Comparison of ENCODE assay signal across 1 cellular context in the genomic region with DNA sequence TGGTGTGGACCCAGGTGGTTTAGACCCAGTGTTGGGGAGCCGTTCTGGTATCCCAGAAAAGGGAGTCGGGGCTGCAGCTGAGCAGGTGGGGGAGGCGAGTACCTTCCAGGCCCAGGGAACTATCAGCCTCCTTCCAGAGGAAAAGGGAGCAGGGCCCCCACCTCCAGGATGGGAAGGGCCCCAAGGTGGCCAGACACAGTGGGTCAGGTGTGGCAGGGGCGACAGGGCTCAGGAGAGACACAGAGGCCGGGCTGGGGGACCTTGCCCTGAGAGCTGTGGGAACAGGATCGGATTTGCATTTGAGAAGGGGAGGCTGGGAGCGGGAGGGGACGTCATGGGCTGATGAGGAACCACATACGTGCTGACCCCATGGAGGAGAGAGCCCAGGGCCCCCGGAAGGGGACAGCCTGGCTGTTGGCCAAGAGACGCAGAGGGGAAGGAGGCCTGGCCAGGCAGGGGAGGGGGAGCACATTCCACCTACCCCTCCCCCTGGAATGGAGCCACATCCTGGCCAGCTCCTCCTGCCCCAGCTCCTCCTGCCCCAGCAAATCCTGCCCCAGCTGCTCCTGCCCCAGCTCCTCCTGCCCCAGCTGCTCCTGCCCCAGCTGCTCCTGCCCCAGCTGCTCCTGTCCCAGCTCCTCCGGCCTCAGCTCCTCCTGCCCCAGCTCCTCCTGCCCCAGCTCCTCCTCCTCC.
A peak's percentile ranks its signal among the peaks of the same experiment; 100 is the strongest.
TF ChIP-seq lines count a peak whose summit lies in the region.

No MANE protein-coding gene starts in this region.

TF ChIP-seq in HepG2, 621 proteins besides CTCF, POLR2A, EP300 and RAD21 (continued from another document):
- TF ChIP-seq, protein P1, sequence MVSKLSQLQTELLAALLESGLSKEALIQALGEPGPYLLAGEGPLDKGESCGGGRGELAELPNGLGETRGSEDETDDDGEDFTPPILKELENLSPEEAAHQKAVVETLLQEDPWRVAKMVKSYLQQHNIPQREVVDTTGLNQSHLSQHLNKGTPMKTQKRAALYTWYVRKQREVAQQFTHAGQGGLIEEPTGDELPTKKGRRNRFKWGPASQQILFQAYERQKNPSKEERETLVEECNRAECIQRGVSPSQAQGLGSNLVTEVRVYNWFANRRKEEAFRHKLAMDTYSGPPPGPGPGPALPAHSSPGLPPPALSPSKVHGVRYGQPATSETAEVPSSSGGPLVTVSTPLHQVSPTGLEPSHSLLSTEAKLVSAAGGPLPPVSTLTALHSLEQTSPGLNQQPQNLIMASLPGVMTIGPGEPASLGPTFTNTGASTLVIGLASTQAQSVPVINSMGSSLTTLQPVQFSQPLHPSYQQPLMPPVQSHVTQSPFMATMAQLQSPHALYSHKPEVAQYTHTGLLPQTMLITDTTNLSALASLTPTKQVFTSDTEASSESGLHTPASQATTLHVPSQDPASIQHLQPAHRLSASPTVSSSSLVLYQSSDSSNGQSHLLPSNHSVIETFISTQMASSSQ (IDR thresholded peaks at IDR 0.05; ENCODE audit: low read depth), result 0 out of 2 replicates have a peak, but pooled peaks have one; percentile 51
- TF ChIP-seq, protein P1 (CRISPR knock-in tag; IDR thresholded peaks at IDR 0.05; ENCODE audit: borderline replicate concordance), result peak; percentile 71; the same call in 1 of the 2 replicates
- TF ChIP-seq SOX13 (IDR thresholded peaks at IDR 0.05) (peak; percentile 36; the same call in 1 of the 2 replicates), SOX13 (CRISPR knock-in tag; conservative IDR thresholded peaks at IDR 0.05 in 1 of 2, IDR thresholded peaks at IDR 0.05 in 1 of 2) (peak in 1 of 2 experiments; percentile 72; a peak in 2 of 4 replicates), AGO1 (IDR thresholded peaks at IDR 0.05; ENCODE audit: low read depth, low read length, poor library complexity, severe bottlenecking) (no peak), RBM39 (IDR thresholded peaks at IDR 0.05; ENCODE audit: low read depth, low read length, poor library complexity, severe bottlenecking) (peak; percentile 51), NFATC3 (CRISPR knock-in tag; IDR thresholded peaks at IDR 0.05) (no peak), SOX6 (IDR thresholded peaks at IDR 0.05) (no peak), SOX6 (CRISPR knock-in tag; IDR thresholded peaks at IDR 0.05) (peak; percentile 77), MTF2 (CRISPR knock-in tag; IDR thresholded peaks at IDR 0.05; ENCODE audit: borderline replicate concordance) (no peak), ZNF766 (CRISPR knock-in tag; IDR thresholded peaks at IDR 0.05; ENCODE audit: borderline replicate concordance) (no peak), ARID2 (CRISPR knock-in tag; IDR thresholded peaks at IDR 0.05; ENCODE audit: borderline replicate concordance) (no peak), ZFP41 (CRISPR knock-in tag; IDR thresholded peaks at IDR 0.05; ENCODE audit: borderline replicate concordance) (no peak), NR1H2 (CRISPR knock-in tag; IDR thresholded peaks at IDR 0.05; ENCODE audit: borderline replicate concordance, low read depth) (no peak), ZSCAN29 (CRISPR knock-in tag; conservative IDR thresholded peaks at IDR 0.05) (no peak), HOXD1 (CRISPR knock-in tag; IDR thresholded peaks at IDR 0.05) (peak; percentile 59; the same call in 1 of the 2 replicates), ZNF629 (CRISPR knock-in tag; conservative IDR thresholded peaks at IDR 0.05) (no peak), ETV6 (CRISPR knock-in tag; conservative IDR thresholded peaks at IDR 0.05) (no peak), ZMAT3 (CRISPR knock-in tag; conservative IDR thresholded peaks at IDR 0.05) (peak; percentile 77), CBX5 (CRISPR knock-in tag; IDR thresholded peaks at IDR 0.05; ENCODE audit: borderline replicate concordance) (no peak), ZFP82 (CRISPR knock-in tag; IDR thresholded peaks at IDR 0.05; ENCODE audit: borderline replicate concordance) (peak; percentile 63; the same call in 1 of the 2 replicates), WIZ (CRISPR knock-in tag; IDR thresholded peaks at IDR 0.05) (no peak)
- TF ChIP-seq, protein P2, sequence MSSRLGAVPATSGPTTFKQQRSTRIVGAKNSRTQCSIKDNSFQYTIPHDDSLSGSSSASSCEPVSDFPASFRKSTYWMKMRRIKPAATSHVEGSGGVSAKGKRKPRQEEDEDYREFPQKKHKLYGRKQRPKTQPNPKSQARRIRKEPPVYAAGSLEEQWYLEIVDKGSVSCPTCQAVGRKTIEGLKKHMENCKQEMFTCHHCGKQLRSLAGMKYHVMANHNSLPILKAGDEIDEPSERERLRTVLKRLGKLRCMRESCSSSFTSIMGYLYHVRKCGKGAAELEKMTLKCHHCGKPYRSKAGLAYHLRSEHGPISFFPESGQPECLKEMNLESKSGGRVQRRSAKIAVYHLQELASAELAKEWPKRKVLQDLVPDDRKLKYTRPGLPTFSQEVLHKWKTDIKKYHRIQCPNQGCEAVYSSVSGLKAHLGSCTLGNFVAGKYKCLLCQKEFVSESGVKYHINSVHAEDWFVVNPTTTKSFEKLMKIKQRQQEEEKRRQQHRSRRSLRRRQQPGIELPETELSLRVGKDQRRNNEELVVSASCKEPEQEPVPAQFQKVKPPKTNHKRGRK (CRISPR knock-in tag; IDR thresholded peaks at IDR 0.05), result no peak
- TF ChIP-seq, protein P3, sequence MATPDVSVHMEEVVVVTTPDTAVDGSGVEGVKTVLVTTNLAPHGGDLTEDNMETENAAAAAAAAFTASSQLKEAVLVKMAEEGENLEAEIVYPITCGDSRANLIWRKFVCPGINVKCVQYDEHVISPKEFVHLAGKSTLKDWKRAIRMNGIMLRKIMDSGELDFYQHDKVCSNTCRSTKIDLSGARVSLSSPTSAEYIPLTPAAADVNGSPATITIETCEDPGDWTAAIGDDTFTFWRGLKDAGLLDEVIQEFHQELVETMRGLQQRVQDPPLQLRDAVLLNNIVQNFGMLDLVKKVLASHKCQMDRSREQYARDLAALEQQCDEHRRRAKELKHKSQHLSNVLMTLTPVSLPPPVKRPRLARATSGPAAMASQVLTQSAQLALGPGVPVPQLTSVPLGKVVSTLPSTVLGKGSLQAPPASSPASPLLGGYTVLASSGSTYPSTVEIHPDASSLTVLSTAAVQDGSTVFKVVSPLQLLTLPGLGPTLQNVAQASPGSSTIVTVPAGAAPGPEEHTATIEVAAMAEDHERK (CRISPR knock-in tag; IDR thresholded peaks at IDR 0.05; ENCODE audit: low read depth), result no peak
- TF ChIP-seq, protein P4, sequence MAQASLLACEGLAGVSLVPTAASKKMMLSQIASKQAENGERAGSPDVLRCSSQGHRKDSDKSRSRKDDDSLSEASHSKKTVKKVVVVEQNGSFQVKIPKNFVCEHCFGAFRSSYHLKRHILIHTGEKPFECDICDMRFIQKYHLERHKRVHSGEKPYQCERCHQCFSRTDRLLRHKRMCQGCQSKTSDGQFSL (CRISPR knock-in tag; IDR thresholded peaks at IDR 0.05), result peak; percentile 78
